In genomic region chr15:73923488-73924164, GRCh38 we compare ENCODE assay signal across 10 cellular contexts. TPM values are rescaled to one million over a fixed set of nuclear protein-coding genes. Genes with fewer than 3 reads are reported as not detected.
DNase-seq lines count a peak whose midpoint lies in the region; ATAC-seq, FAIRE-seq and TF ChIP-seq lines count a peak whose summit lies in the region.
"Had no signal": no experiment of that assay in that cellular context is flagged by ENCODE, and none has a peak within 500 bp of the region (broad histone marks: within the 10 kb centered on the region; RNA-seq: fewer than 3 reads in every experiment).

No MANE protein-coding gene starts in this region.

- H3K9me3 ChIP-seq in cardiac muscle cell (ENCODE audit: low read depth) = no peaks in the 10 kb centered on the region
- no peaks in the 10 kb centered on the region for H3K9me3 ChIP-seq in breast epithelium
- no peaks in the 10 kb centered on the region for H3K9me3 ChIP-seq in naive thymus-derived CD4-positive, alpha-beta T cell (ENCODE audit: control insufficient read depth in 2 of 3, low read length in 3 of 3)
- H3K9me3 ChIP-seq in vagina = no peaks in the 10 kb centered on the region
- H3K9me3 ChIP-seq in small intestine (ENCODE audit: control insufficient read depth, low read depth) = no peaks in the 10 kb centered on the region

- TF ChIP-seq POLR2A in breast epithelium (IDR thresholded peaks at IDR 0.05) (no peak), vagina (IDR thresholded peaks at IDR 0.05) (no peak)

- H3K27ac Mint-ChIP-seq in naive thymus-derived CD4-positive, alpha-beta T cell = peak overlapping the region in 6 of 9 donors; percentile 15 to 80 (median 76)

- H3K9me3 Mint-ChIP-seq in naive thymus-derived CD4-positive, alpha-beta T cell = peaks cover 0 to 6% (median 4%) of the 10 kb centered on the region in 11 donors

- H3K27ac ChIP-seq in cardiac muscle cell (peak overlapping the region; percentile 32), breast epithelium (peak overlapping the region; percentile 79 to 93), vagina (peak overlapping the region; percentile 87), small intestine (ENCODE audit: low read depth in 1 of 2, low read length in 1 of 2) (peak overlapping the region in 1 of 2 donors; percentile 43)
- H3K27ac ChIP-seq in naive thymus-derived CD4-positive, alpha-beta T cell (ENCODE audit: low read depth, low read length) = no peak overlapping the region

- no peak for FAIRE-seq in small intestine (lab: Jason Lieb, UNC)

- intact Hi-C loops in left ventricle myocardium superior (cut with micrococcal nuclease) = no loop called here
- intact Hi-C loops in breast epithelium (cut with DNase I; ENCODE audit: low total_unique reads) = no loop called here
- intact Hi-C loops in naive thymus-derived CD4-positive, alpha-beta T cell (cut with micrococcal nuclease) = no loop called here
- intact Hi-C loops in vagina (cut with DNase I) = loop anchor here (2.0 kb wide), 1 partner anchor 27 kb away; no protein-coding TSS in a partner anchor

- no peaks in the 10 kb centered on the region for H3K36me3 ChIP-seq in cardiac muscle cell
- no peaks in the 10 kb centered on the region for H3K36me3 ChIP-seq in breast epithelium
- H3K36me3 ChIP-seq in naive thymus-derived CD4-positive, alpha-beta T cell (ENCODE audit: control insufficient read depth in 2 of 3, insufficient read depth in 3 of 3, low read length in 3 of 3) = peaks cover 0 to 11% (median 0%) of the 10 kb centered on the region in 3 experiments
- no peaks in the 10 kb centered on the region for H3K36me3 ChIP-seq in vagina
- no peaks in the 10 kb centered on the region for H3K36me3 ChIP-seq in small intestine (ENCODE audit: control insufficient read depth in 2 of 2, insufficient read depth in 2 of 2, low read length in 2 of 2)

- H3K27me3 ChIP-seq in cardiac muscle cell (no peaks in the 10 kb centered on the region), breast epithelium (no peaks in the 10 kb centered on the region), vagina (no peaks in the 10 kb centered on the region), small intestine (ENCODE audit: control insufficient read depth in 2 of 2, insufficient read depth in 2 of 2, low read length in 2 of 2) (no peaks in the 10 kb centered on the region)
- H3K27me3 ChIP-seq in naive thymus-derived CD4-positive, alpha-beta T cell (ENCODE audit: control insufficient read depth in 2 of 2, insufficient read depth in 2 of 2, low read length in 2 of 2) = no peaks in the 10 kb centered on the region

- POLR2A ChIA-PET in naive thymus-derived CD4-positive, alpha-beta T cell (lab: Charles Lee) = no interaction called here

- H3K4me3 ChIP-seq in cardiac muscle cell = no peak overlapping the region
- no peak overlapping the region for H3K4me3 ChIP-seq in breast epithelium
- H3K4me3 ChIP-seq in naive thymus-derived CD4-positive, alpha-beta T cell (ENCODE audit: low read length) = no peak overlapping the region
- no peak overlapping the region for H3K4me3 ChIP-seq in vagina
- H3K4me3 ChIP-seq in small intestine (ENCODE audit: low read depth in 1 of 2, low read length in 2 of 2) = no peak overlapping the region

- ATAC-seq in left ventricle myocardium superior (no peak), GM21528 (IDR thresholded peaks at IDR 0.05; ENCODE audit: low FRiP score, unreplicated experiment) (no peak)
- ATAC-seq in naive thymus-derived CD4-positive, alpha-beta T cell = no peak

- WGBS in small intestine, 3 donors = 67 to 85% (median 85%) methylated on average over 6 of the region's 6 CpGs

- H3K4me1 ChIP-seq in cardiac muscle cell (ENCODE audit: low read depth) (peaks cover 46% of the 10 kb centered on the region), breast epithelium (peaks cover 28 to 31% of the 10 kb centered on the region in 2 donors), vagina (peaks cover 61% of the 10 kb centered on the region), small intestine (ENCODE audit: control insufficient read depth in 2 of 2, insufficient read depth in 1 of 2, low read depth in 1 of 2, low read length in 1 of 2) (no peaks in the 10 kb centered on the region)
- H3K4me1 ChIP-seq in naive thymus-derived CD4-positive, alpha-beta T cell (ENCODE audit: control insufficient read depth in 2 of 2, insufficient read depth in 2 of 2, low read length in 2 of 2) = peaks cover 21 to 34% of the 10 kb centered on the region in 2 donors

- no peak for TF ChIP-seq CTCF in cardiac muscle cell (IDR thresholded peaks at IDR 0.05; ENCODE audit: low read depth, low read length)
- TF ChIP-seq CTCF in breast epithelium (IDR thresholded peaks at IDR 0.05) = no peak
- TF ChIP-seq CTCF in vagina (IDR thresholded peaks at IDR 0.05) = no peak

- H3K36me3 Mint-ChIP-seq in naive thymus-derived CD4-positive, alpha-beta T cell = peaks cover 10 to 19% (median 15%) of the 10 kb centered on the region in 5 donors

- no peak for DNase-seq in cardiac muscle cell (ENCODE audit: low read depth in 1 of 2, low spot score in 1 of 2)
- no peak for DNase-seq in left ventricle myocardium superior
- DNase-seq in breast epithelium (ENCODE audit: low spot score in 2 of 2) = no peak
- no peak for DNase-seq in naive thymus-derived CD4-positive, alpha-beta T cell
- no peak for DNase-seq in vagina (ENCODE audit: extremely low spot score in 2 of 2)
- DNase-seq in NCI-H1417 treated with DMSO at 0.1 percent for 48 hours (lab: John Stamatoyannopoulos, UW) = no peak
- no peak for DNase-seq in small intestine

- H3K27me3 Mint-ChIP-seq in naive thymus-derived CD4-positive, alpha-beta T cell = peaks cover 0 to 6% (median 0%) of the 10 kb centered on the region in 5 donors

- CTCF ChIA-PET in naive thymus-derived CD4-positive, alpha-beta T cell (lab: Charles Lee) = interaction anchor here (0.5 to 1.9 kb wide), 2 partner anchors 16 to 41 kb away, joined by 4 read pairs; no protein-coding TSS in a partner anchor

- H3K4me3 Mint-ChIP-seq in naive thymus-derived CD4-positive, alpha-beta T cell = peak overlapping the region in 5 of 10 donors; percentile 2 to 46 (median 14)

- peaks cover 27 to 53% (median 43%) of the 10 kb centered on the region in 7 donors for H3K4me1 Mint-ChIP-seq in naive thymus-derived CD4-positive, alpha-beta T cell

RNA-seq across cellular contexts. Expression of gene LOXL1, which starts 2.6 kb away (rescaled TPM):
- total RNA-seq in cardiac muscle cell (54.5 and 79.4 TPM in 2 replicates), left ventricle myocardium superior (12.9 TPM), breast epithelium (10 to 100 TPM in 2 of 3 donors, 1 to 10 TPM in 1; 5.6 to 11.3 (median 10.8) TPM), vagina (29.0 TPM)
- polyA plus RNA-seq in cardiac muscle cell (82.3 and 92.4 TPM in 2 replicates), small intestine (1 to 10 TPM; 2.2 to 6.1 (median 3.8) TPM)
- 1 to 10 TPM in 3 of 5 experiments, under 1 TPM in 2; 0.49 to 2.2 (median 1.0) TPM for total RNA-seq in naive thymus-derived CD4-positive, alpha-beta T cell
- polyA plus RNA-seq in naive thymus-derived CD4-positive, alpha-beta T cell = 1 to 10 TPM; 1.3 to 2.3 TPM

RNA-seq across cellular contexts. Expression of gene TBC1D21, which starts 50.3 kb away (rescaled TPM):
- total RNA-seq in cardiac muscle cell = not detected in 2 replicates
- polyA plus RNA-seq in cardiac muscle cell = not detected in 2 replicates
- total RNA-seq in left ventricle myocardium superior = not detected
- total RNA-seq in breast epithelium = not detected
- not detected for total RNA-seq in naive thymus-derived CD4-positive, alpha-beta T cell
- not detected for polyA plus RNA-seq in naive thymus-derived CD4-positive, alpha-beta T cell
- not detected for total RNA-seq in vagina
- not detected for polyA plus RNA-seq in small intestine
- total RNA-seq: bronchial epithelial cell had no signal
- polyA plus RNA-seq: BJ had no signal
